Comparison of ENCODE assay signal across 20 cellular contexts in the genomic region with DNA sequence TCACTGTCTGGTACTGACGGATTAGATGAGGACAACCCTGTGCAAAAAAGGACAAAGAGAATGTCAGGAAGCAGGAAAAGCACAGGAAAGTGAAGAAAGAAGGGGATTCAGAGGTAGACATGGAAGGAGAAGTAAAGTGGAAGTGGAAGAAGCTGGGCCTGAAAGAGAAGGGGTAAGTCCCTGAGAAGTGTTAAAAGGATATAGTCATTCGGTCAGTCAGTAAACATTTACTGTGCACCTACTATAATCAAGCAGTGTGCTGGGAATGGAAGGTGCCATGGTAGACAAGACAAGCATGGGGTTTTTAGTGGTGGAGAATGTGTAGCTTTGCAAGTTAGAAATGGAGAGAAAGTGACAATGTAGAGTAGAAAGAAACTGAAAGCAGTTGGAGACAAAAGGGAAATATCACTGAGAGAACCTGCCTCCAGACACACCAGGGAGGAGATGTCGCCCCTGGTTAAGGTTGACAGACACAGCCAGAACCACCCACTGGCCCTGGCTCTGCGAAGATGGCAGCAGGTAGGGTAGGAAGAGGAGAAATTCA. TPM values are rescaled to one million over a fixed set of nuclear protein-coding genes. Genes with fewer than 3 reads are reported as not detected.
DNase-seq lines count a peak whose midpoint lies in the region; ATAC-seq and TF ChIP-seq lines count a peak whose summit lies in the region.
"Had no signal": no experiment of that assay in that cellular context is flagged by ENCODE, and none has a peak within 500 bp of the region (broad histone marks: within the 10 kb centered on the region; RNA-seq: fewer than 3 reads in every experiment).

No MANE protein-coding gene starts in this region.

- 84% methylated on average over 4 of the region's 4 CpGs for WGBS in mesenchymal stem cell

- POLR2A ChIA-PET in activated CD8-positive, alpha-beta T cell treated with anti-CD3 and anti-CD28 coated beads, Interleukin-2, amount 10 ng/mL, durations not matched to agents 7 days and 5 days (lab: Charles Lee): interaction anchor here (0.5 to 1.5 kb wide), 4 partner anchors 9 to 156 kb away, joined by 3 to 5 read pairs (median 4); partner anchors contain the start of genes CDK5RAP3, LRRC46 and MRPL10
- POLR2A ChIA-PET in activated CD8-positive, alpha-beta T cell treated with anti-CD3 and anti-CD28 coated beads for 36 hours (lab: Charles Lee): interaction anchor here (0.6 to 1.8 kb wide), 6 partner anchors 12 to 1802 kb away, joined by 3 to 6 read pairs (median 4); partner anchors contain the start of genes LRRC46, MRPL10 and SCRN2
- POLR2A ChIA-PET in CD4-positive, alpha-beta T cell (lab: Charles Lee): interaction anchor here (3.4 kb wide), 1 partner anchor 49 kb away, joined by 41 read pairs; the partner anchor contains the start of gene SCRN2
- POLR2A ChIA-PET in RWPE1 (lab: Yijun Ruan, JAX; ENCODE audit: low non-redundant PET): no interaction called here

- no peak overlapping the region for H2AK5ac ChIP-seq in mesenchymal stem cell (ENCODE audit: low read length, severe bottlenecking)

- peak overlapping the region; percentile 3 for H2BK15ac ChIP-seq in mesenchymal stem cell (ENCODE audit: low read depth, poor library complexity, severe bottlenecking)

- H3K4me1 ChIP-seq in mesenchymal stem cell (ENCODE audit: control insufficient read depth, insufficient read depth, low read depth, low read length): no peaks in the 10 kb centered on the region
- H3K4me1 ChIP-seq: HAP-1 had no signal

- no peak for DNase-seq in activated CD8-positive, alpha-beta T cell treated with anti-CD3 and anti-CD28 coated beads, Interleukin-2, amount 10 ng/mL, durations not matched to agents 7 days and 5 days
- no peak for DNase-seq in activated CD8-positive, alpha-beta T cell treated with anti-CD3 and anti-CD28 coated beads for 36 hours
- no peak for DNase-seq in CD4-positive, alpha-beta T cell
- no peak for DNase-seq in RWPE1 (ENCODE audit: low spot score)
- no peak for DNase-seq in mesenchymal stem cell
- no peak for DNase-seq in NK-92 treated with Interleukin-12 subunit alpha and Interleukin-12 subunit beta, amount 100 ng/mL, for 24 hours (lab: John Stamatoyannopoulos, UW)
- no peak for DNase-seq in COLO829 (ENCODE audit: low spot score)
- DNase-seq: DMS53, MV-4-11, NCI-H1417, NCI-H187 treated with DMSO at 0.1 percent for 48 hours, NCI-H446, NCI-H69, OCI-M1, SIG-M5 had no signal

- H3K36me3 ChIP-seq in mesenchymal stem cell (ENCODE audit: control insufficient read depth in 1 of 2, insufficient read depth in 2 of 2, low read depth in 1 of 2, low read length in 2 of 2): peaks cover 0 to 5% of the 10 kb centered on the region in 2 experiments
- H3K36me3 ChIP-seq: HAP-1 had no signal

- no peak overlapping the region for H3K23ac ChIP-seq in mesenchymal stem cell (ENCODE audit: low read length in 2 of 2)

- H4K8ac ChIP-seq in mesenchymal stem cell (ENCODE audit: low read length): no peak overlapping the region

- H2AFZ ChIP-seq in mesenchymal stem cell (ENCODE audit: low read depth, low read length): no peak overlapping the region

- no peaks in the 10 kb centered on the region for H3K9me3 ChIP-seq in CD4-positive, alpha-beta T cell (ENCODE audit: control insufficient read depth, low read length)
- no peaks in the 10 kb centered on the region for H3K9me3 ChIP-seq in mesenchymal stem cell (ENCODE audit: control insufficient read depth, low read length)
- H3K9me3 ChIP-seq: HAP-1 had no signal

- H3K9me3 Mint-ChIP-seq in activated CD8-positive, alpha-beta T cell treated with anti-CD3 and anti-CD28 coated beads, Interleukin-2, amount 10 ng/mL, durations not matched to agents 7 days and 5 days (ENCODE audit: insufficient read depth): no peaks in the 10 kb centered on the region
- no peaks in the 10 kb centered on the region for H3K9me3 Mint-ChIP-seq in activated CD8-positive, alpha-beta T cell treated with anti-CD3 and anti-CD28 coated beads for 36 hours
- no peaks in the 10 kb centered on the region for H3K9me3 Mint-ChIP-seq in CD4-positive, alpha-beta T cell
- H3K9me3 Mint-ChIP-seq: CD14-positive monocyte had no signal

- H3K4me1 Mint-ChIP-seq in activated CD8-positive, alpha-beta T cell treated with anti-CD3 and anti-CD28 coated beads, Interleukin-2, amount 10 ng/mL, durations not matched to agents 7 days and 5 days (ENCODE audit: low read depth): peaks cover 26% of the 10 kb centered on the region
- H3K4me1 Mint-ChIP-seq in activated CD8-positive, alpha-beta T cell treated with anti-CD3 and anti-CD28 coated beads for 36 hours (ENCODE audit: low read depth): peaks cover 22% of the 10 kb centered on the region
- peaks cover 30% of the 10 kb centered on the region for H3K4me1 Mint-ChIP-seq in CD4-positive, alpha-beta T cell (ENCODE audit: low read depth)

- peak overlapping the region; percentile 37 for H3K27ac Mint-ChIP-seq in activated CD8-positive, alpha-beta T cell treated with anti-CD3 and anti-CD28 coated beads, Interleukin-2, amount 10 ng/mL, durations not matched to agents 7 days and 5 days
- no peak overlapping the region for H3K27ac Mint-ChIP-seq in activated CD8-positive, alpha-beta T cell treated with anti-CD3 and anti-CD28 coated beads for 36 hours
- H3K27ac Mint-ChIP-seq in CD4-positive, alpha-beta T cell: no peak overlapping the region

- no peak overlapping the region for H3K4me2 ChIP-seq in mesenchymal stem cell (ENCODE audit: low read length, poor library complexity, severe bottlenecking)

- no peak overlapping the region for H3K27ac ChIP-seq in CD4-positive, alpha-beta T cell (ENCODE audit: low read depth, low read length)
- peak overlapping the region; percentile 14; the same call in 1 of the 2 replicates for H3K27ac ChIP-seq in RWPE1
- H3K27ac ChIP-seq in mesenchymal stem cell (ENCODE audit: low read length, poor library complexity, severe bottlenecking): no peak overlapping the region

- CTCF ChIA-PET in activated CD8-positive, alpha-beta T cell treated with anti-CD3 and anti-CD28 coated beads, Interleukin-2, amount 10 ng/mL, durations not matched to agents 7 days and 5 days (lab: Charles Lee): interaction anchor here (0.8 to 18.4 kb wide), 9 partner anchors 8 to 127 kb away, joined by 3 to 538 read pairs (median 10); partner anchors contain the start of genes CDK5RAP3, SCRN2 and SP6
- CTCF ChIA-PET in activated CD8-positive, alpha-beta T cell treated with anti-CD3 and anti-CD28 coated beads for 36 hours (lab: Charles Lee): interaction anchor here (0.6 to 18.8 kb wide), 9 partner anchors 11 to 79 kb away, joined by 3 to 586 read pairs (median 4); partner anchors contain the start of genes CDK5RAP3, PNPO, SCRN2 and SP6
- CTCF ChIA-PET in CD4-positive, alpha-beta T cell (lab: Charles Lee): interaction anchor here (2.8 to 4.2 kb wide), 3 partner anchors 46 to 51 kb away, joined by 10 to 86 read pairs (median 66); partner anchors contain the start of gene SCRN2
- CTCF ChIA-PET in RWPE1 (lab: Yijun Ruan, JAX): interaction anchor here (0.6 to 6.7 kb wide), 5 partner anchors 42 to 110 kb away, joined by 3 to 102 read pairs (median 38); partner anchors contain the start of genes CDK5RAP3, SCRN2 and SP6

- H3K4ac ChIP-seq in mesenchymal stem cell (ENCODE audit: low read depth in 1 of 2, low read length in 2 of 2): no peak overlapping the region

- peaks cover 3% of the 10 kb centered on the region for H3K79me1 ChIP-seq in mesenchymal stem cell (replicated peaks; ENCODE audit: low read length, poor library complexity, severe bottlenecking)

- H2BK12ac ChIP-seq in mesenchymal stem cell (ENCODE audit: low read length in 2 of 2): no peak overlapping the region

- intact Hi-C loops in activated CD8-positive, alpha-beta T cell treated with anti-CD3 and anti-CD28 coated beads for 36 hours (cut with micrococcal nuclease): no loop called here
- intact Hi-C loops in CD4-positive, alpha-beta T cell (cut with DNase I, micrococcal nuclease): loop anchor here in 1 of 2 experiments (2.0 to 5.0 kb wide), 2 partner anchors 115 to 726 kb away; partner anchors contain the start of gene HOXB8

- H3K27me3 Mint-ChIP-seq in activated CD8-positive, alpha-beta T cell treated with anti-CD3 and anti-CD28 coated beads, Interleukin-2, amount 10 ng/mL, durations not matched to agents 7 days and 5 days (ENCODE audit: low read depth): no peaks in the 10 kb centered on the region
- no peaks in the 10 kb centered on the region for H3K27me3 Mint-ChIP-seq in activated CD8-positive, alpha-beta T cell treated with anti-CD3 and anti-CD28 coated beads for 36 hours
- no peaks in the 10 kb centered on the region for H3K27me3 Mint-ChIP-seq in CD4-positive, alpha-beta T cell

- no peaks in the 10 kb centered on the region for H3K36me3 Mint-ChIP-seq in activated CD8-positive, alpha-beta T cell treated with anti-CD3 and anti-CD28 coated beads, Interleukin-2, amount 10 ng/mL, durations not matched to agents 7 days and 5 days (ENCODE audit: low read depth)
- no peaks in the 10 kb centered on the region for H3K36me3 Mint-ChIP-seq in activated CD8-positive, alpha-beta T cell treated with anti-CD3 and anti-CD28 coated beads for 36 hours (ENCODE audit: low read depth)
- H3K36me3 Mint-ChIP-seq in CD4-positive, alpha-beta T cell (ENCODE audit: low read depth): peaks cover 10% of the 10 kb centered on the region
- H3K36me3 Mint-ChIP-seq: CD14-positive monocyte had no signal

- no peaks in the 10 kb centered on the region for H3K27me3 ChIP-seq in CD4-positive, alpha-beta T cell (ENCODE audit: control insufficient read depth, insufficient read depth, low read length)
- no peaks in the 10 kb centered on the region for H3K27me3 ChIP-seq in mesenchymal stem cell (ENCODE audit: control insufficient read depth in 1 of 2, insufficient read depth in 1 of 2, low read length in 2 of 2)

- H3K4me3 Mint-ChIP-seq in activated CD8-positive, alpha-beta T cell treated with anti-CD3 and anti-CD28 coated beads, Interleukin-2, amount 10 ng/mL, durations not matched to agents 7 days and 5 days: no peak overlapping the region
- no peak overlapping the region for H3K4me3 Mint-ChIP-seq in activated CD8-positive, alpha-beta T cell treated with anti-CD3 and anti-CD28 coated beads for 36 hours
- H3K4me3 Mint-ChIP-seq in CD4-positive, alpha-beta T cell: peak overlapping the region; percentile 62
- H3K4me3 Mint-ChIP-seq: CD14-positive monocyte had no signal

- H3K4me3 ChIP-seq in mesenchymal stem cell (ENCODE audit: insufficient read depth in 1 of 2, low read depth in 1 of 2, low read length in 2 of 2): no peak overlapping the region
- H3K4me3 ChIP-seq: HAP-1 had no signal

- H3K14ac ChIP-seq in mesenchymal stem cell (ENCODE audit: low read length in 2 of 2): no peak overlapping the region

- ATAC-seq in activated CD8-positive, alpha-beta T cell treated with anti-CD3 and anti-CD28 coated beads, Interleukin-2, amount 10 ng/mL, durations not matched to agents 7 days and 5 days: no peak
- ATAC-seq in activated CD8-positive, alpha-beta T cell treated with anti-CD3 and anti-CD28 coated beads for 36 hours: no peak
- ATAC-seq in CD4-positive, alpha-beta T cell (ENCODE audit: poor library complexity): no peak
- ATAC-seq in GM21515 (IDR thresholded peaks at IDR 0.05; ENCODE audit: unreplicated experiment): no peak

- H4K91ac ChIP-seq in mesenchymal stem cell (ENCODE audit: low read length): no peak overlapping the region

- no peak overlapping the region for H2BK120ac ChIP-seq in mesenchymal stem cell (ENCODE audit: low read depth, low read length)

- TF ChIP-seq CTCF in activated CD8-positive, alpha-beta T cell treated with anti-CD3 and anti-CD28 coated beads for 36 hours (IDR thresholded peaks at IDR 0.05): no peak
- TF ChIP-seq CTCF in CD4-positive, alpha-beta T cell (IDR thresholded peaks at IDR 0.05): no peak
- TF ChIP-seq CTCF in RWPE1 (conservative IDR thresholded peaks at IDR 0.05; ENCODE audit: low read depth): no peak

- no peak overlapping the region for H2BK5ac ChIP-seq in mesenchymal stem cell (ENCODE audit: low read depth, low read length, poor library complexity, severe bottlenecking)

- H3K18ac ChIP-seq in mesenchymal stem cell (ENCODE audit: low read depth in 1 of 2, low read length in 2 of 2): no peak overlapping the region

- H3K9ac ChIP-seq in mesenchymal stem cell (ENCODE audit: low read length): no peak overlapping the region

RNA-seq across cellular contexts. Expression of gene SP2, which starts 4.4 kb away (rescaled TPM):
- total RNA-seq in activated CD8-positive, alpha-beta T cell treated with anti-CD3 and anti-CD28 coated beads, Interleukin-2, amount 10 ng/mL, durations not matched to agents 7 days and 5 days: 10 to 100 TPM; 23.7 to 24.5 TPM
- 10 to 100 TPM; 11.5 to 13.2 TPM for total RNA-seq in activated CD8-positive, alpha-beta T cell treated with anti-CD3 and anti-CD28 coated beads for 36 hours
- total RNA-seq in CD4-positive, alpha-beta T cell: 10 to 100 TPM; 19.9 to 21.5 TPM
- polyA plus RNA-seq in mesenchymal stem cell (2013, experiment 1 of 2): 25.4 TPM
- 26.2 TPM for polyA plus RNA-seq in mesenchymal stem cell (2013, experiment 2 of 2)

RNA-seq across cellular contexts. Expression of gene SP6, which starts 40.7 kb away (rescaled TPM):
- total RNA-seq in activated CD8-positive, alpha-beta T cell treated with anti-CD3 and anti-CD28 coated beads, Interleukin-2, amount 10 ng/mL, durations not matched to agents 7 days and 5 days: under 1 TPM in 1 of 2 experiments, not detected in 1; 0.05 TPM
- under 1 TPM; 0.13 to 0.18 TPM for total RNA-seq in activated CD8-positive, alpha-beta T cell treated with anti-CD3 and anti-CD28 coated beads for 36 hours
- under 1 TPM; 0.17 to 0.27 TPM for total RNA-seq in CD4-positive, alpha-beta T cell
- polyA plus RNA-seq in mesenchymal stem cell (2013, experiment 1 of 2): 0.01 TPM
- polyA plus RNA-seq in mesenchymal stem cell (2013, experiment 2 of 2): 0.03 TPM
- total RNA-seq: LHCN-M2, RPMI7951 had no signal

RNA-seq across cellular contexts. Expression of gene PNPO, which starts 49.8 kb away (rescaled TPM):
- total RNA-seq in activated CD8-positive, alpha-beta T cell treated with anti-CD3 and anti-CD28 coated beads, Interleukin-2, amount 10 ng/mL, durations not matched to agents 7 days and 5 days: 10 to 100 TPM; 37.9 to 44.0 TPM
- 10 to 100 TPM; 41.0 to 42.7 TPM for total RNA-seq in activated CD8-positive, alpha-beta T cell treated with anti-CD3 and anti-CD28 coated beads for 36 hours
- total RNA-seq in CD4-positive, alpha-beta T cell: 1 to 10 TPM; 2.2 to 2.4 TPM
- 6.1 TPM for polyA plus RNA-seq in mesenchymal stem cell (2013, experiment 1 of 2)
- polyA plus RNA-seq in mesenchymal stem cell (2013, experiment 2 of 2): 5.4 TPM

RNA-seq across cellular contexts. Expression of gene SCRN2, which starts 50.5 kb away (rescaled TPM):
- 10 to 100 TPM; 24.1 to 24.8 TPM for total RNA-seq in activated CD8-positive, alpha-beta T cell treated with anti-CD3 and anti-CD28 coated beads, Interleukin-2, amount 10 ng/mL, durations not matched to agents 7 days and 5 days
- total RNA-seq in activated CD8-positive, alpha-beta T cell treated with anti-CD3 and anti-CD28 coated beads for 36 hours: 10 to 100 TPM; 21.0 to 23.8 TPM
- total RNA-seq in CD4-positive, alpha-beta T cell: 10 to 100 TPM; 15.3 to 17.2 TPM
- 20.3 TPM for polyA plus RNA-seq in mesenchymal stem cell (2013, experiment 1 of 2)
- polyA plus RNA-seq in mesenchymal stem cell (2013, experiment 2 of 2): 18.3 TPM

Comparison
In these comparisons a context has a peak if more than half of its experiments do, and no peak if none do; other contexts are left out.
1. RNA of gene PNPO, which starts 49.8 kb away (total RNA-seq): 37.9 to 44.0 TPM in activated CD8-positive, alpha-beta T cell treated with anti-CD3 and anti-CD28 coated beads, Interleukin-2, amount 10 ng/mL, durations not matched to agents 7 days and 5 days and 41.0 to 42.7 TPM in activated CD8-positive, alpha-beta T cell treated with anti-CD3 and anti-CD28 coated beads for 36 hours; 2.2 to 2.4 TPM in CD4-positive, alpha-beta T cell; every median in the first group is over 10 times any median in the second.